Comparison of ENCODE assay signal across 16 cellular contexts in genomic region chr22:19117111-19117512, GRCh38. TPM values are rescaled to one million over a fixed set of nuclear protein-coding genes. Genes with fewer than 3 reads are reported as not detected.
DNase-seq lines count a peak whose midpoint lies in the region; ATAC-seq, FAIRE-seq and TF ChIP-seq lines count a peak whose summit lies in the region.
"Had no signal": no experiment of that assay in that cellular context is flagged by ENCODE, and none has a peak within 500 bp of the region (broad histone marks: within the 10 kb centered on the region; RNA-seq: fewer than 3 reads in every experiment).

No MANE protein-coding gene starts in this region.

- H3K4me3 ChIP-seq in H1 (ENCODE audit: extremely low read depth in 1 of 4, insufficient read depth in 2 of 4, low read depth in 3 of 4, low read length in 4 of 4) = no peak overlapping the region
- no peak overlapping the region for H3K4me3 ChIP-seq in spleen
- H3K4me3 ChIP-seq: prostate gland, upper lobe of left lung had no signal

- no peak overlapping the region for H3K9ac ChIP-seq in H1 (replicated peaks in 1 of 4; ENCODE audit: extremely low read depth in 1 of 4, low read depth in 3 of 4, low read length in 3 of 4)

- no peak for TF ChIP-seq RAD21 in H1 (IDR thresholded peaks at IDR 0.05 in 1 of 2, conservative IDR thresholded peaks at IDR 0.05 in 1 of 2; ENCODE audit: low read depth in 2 of 2, low read length in 2 of 2)

- H3K4me2 ChIP-seq in H1 (ENCODE audit: insufficient read depth in 1 of 2, low read depth in 2 of 2, low read length in 2 of 2) = no peak overlapping the region

- no peak overlapping the region for H3K4ac ChIP-seq in H1 (replicated peaks; ENCODE audit: insufficient read length, low read depth, low read length)

- H3K9me3 ChIP-seq in H1 (ENCODE audit: insufficient read depth in 2 of 2, low read depth in 1 of 2, low read length in 1 of 2) (no peaks in the 10 kb centered on the region), spleen (no peaks in the 10 kb centered on the region)
- H3K9me3 ChIP-seq: prostate gland, upper lobe of left lung had no signal

- H2BK12ac ChIP-seq in H1 (ENCODE audit: low read depth, low read length) = no peak overlapping the region

- DNase-seq in NCI-H510A (lab: John Stamatoyannopoulos, UW) (peak; percentile 73), NCI-H510A treated with DMSO at 0.1 percent for 48 hours (lab: John Stamatoyannopoulos, UW) (no peak), NCI-H2171 treated with DMSO at 0.1 percent for 48 hours (lab: John Stamatoyannopoulos, UW) (peak; percentile 58), H1 (ENCODE audit: low read depth in 1 of 2, low spot score in 2 of 2) (no peak), spleen (peak; percentile 54), AG08395 (ENCODE audit: low spot score) (no peak)
- DNase-seq: activated B cell treated with CpG ODN at 0.5 μM for 24 hours, dorsolateral prefrontal cortex, mesendoderm had no signal

- peaks cover 36% of the 10 kb centered on the region for H3K79me1 ChIP-seq in H1 (ENCODE audit: low read depth, low read length)

- peaks cover 0 to 5% (median 3%) of the 10 kb centered on the region in 4 experiments; a peak in 4 of 7 replicates for H3K4me1 ChIP-seq in H1 (replicated peaks in 1 of 4; ENCODE audit: control insufficient read depth in 3 of 4, insufficient read depth in 4 of 4, low read length in 3 of 4)
- peaks cover 38 to 96% (median 70%) of the 10 kb centered on the region in 6 donors for H3K4me1 ChIP-seq in spleen

- intact Hi-C loops in spleen (cut with DNase I; ENCODE audit: low total_unique reads) = no loop called here

- peaks cover 28 to 94% of the 10 kb centered on the region in 2 experiments for H3K79me2 ChIP-seq in H1 (ENCODE audit: control insufficient read depth in 1 of 2, insufficient read depth in 2 of 2, low read length in 2 of 2)

- ATAC-seq in HG03521 (IDR thresholded peaks at IDR 0.05; ENCODE audit: unreplicated experiment) = no peak
- no peak for ATAC-seq in HG03025 (IDR thresholded peaks at IDR 0.05; ENCODE audit: low FRiP score, unreplicated experiment)
- ATAC-seq: SK-N-SH treated with all-trans-retinoic acid at 6 μM for 48 hours had no signal

- H3K18ac ChIP-seq in H1 (ENCODE audit: extremely low read depth, low read length) = no peak overlapping the region

- TF ChIP-seq CTCF in H1 (IDR thresholded peaks at IDR 0.05; ENCODE audit: control extremely low read depth in 1 of 3, insufficient read depth in 1 of 3, low read depth in 1 of 3, low read length in 3 of 3) (no peak), spleen (IDR thresholded peaks at IDR 0.05 in 8 of 11, conservative IDR thresholded peaks at IDR 0.05 in 3 of 11) (no peak)

- H2BK120ac ChIP-seq in H1 (replicated peaks; ENCODE audit: low read depth, low read length) = no peak overlapping the region

- H3K27me3 ChIP-seq in H1 (replicated peaks in 1 of 4; ENCODE audit: control insufficient read depth in 3 of 4, extremely low read depth in 1 of 4, insufficient read depth in 3 of 4, low read length in 3 of 4) (no peaks in the 10 kb centered on the region), spleen (replicated peaks in 1 of 7) (no peaks in the 10 kb centered on the region)
- H3K27me3 ChIP-seq: dorsolateral prefrontal cortex, upper lobe of left lung had no signal

- no peak overlapping the region for H4K8ac ChIP-seq in H1 (ENCODE audit: extremely low read depth, insufficient read depth, low read length)

- peaks cover 25 to 59% of the 10 kb centered on the region in 2 experiments for H4K20me1 ChIP-seq in H1 (replicated peaks in 1 of 2; ENCODE audit: control insufficient read depth in 1 of 2, insufficient read depth in 2 of 2, low read length in 2 of 2)

- H3K36me3 ChIP-seq in H1 (ENCODE audit: control insufficient read depth in 2 of 4, insufficient read depth in 4 of 4, low read length in 3 of 4) = no peaks in the 10 kb centered on the region; a peak in 2 of 8 replicates
- peaks cover 0 to 25% (median 0%) of the 10 kb centered on the region in 6 donors for H3K36me3 ChIP-seq in spleen
- H3K36me3 ChIP-seq: prostate gland had no signal

- no peak overlapping the region for H3K23ac ChIP-seq in H1 (ENCODE audit: insufficient read length)

- no peak overlapping the region for H3K14ac ChIP-seq in H1 (ENCODE audit: insufficient read length)

- no peak overlapping the region for H2AK5ac ChIP-seq in H1 (ENCODE audit: low read depth, low read length)

- TF ChIP-seq EP300 in H1 (IDR thresholded peaks at IDR 0.05; ENCODE audit: borderline replicate concordance in 1 of 2, low read depth in 2 of 2, low read length in 2 of 2) = no peak

- WGBS in H1 (ENCODE audit: extremely low coverage in 1 of 2, insufficient coverage in 1 of 2, insufficient read length in 1 of 2, insufficient replicate concordance in 2 of 2, low coverage in 1 of 2, low lambda C conversion rate in 2 of 2, missing lambda C conversion rate in 1 of 2), 2 experiments = 90% methylated on average over 9 of the region's 9 CpGs; no CpG with 5 or more reads in 1 of the 2 experiments
- WGBS in spleen, 5 donors = 59 to 71% (median 63%) methylated on average over 9 of the region's 9 CpGs

- POLR2A ChIA-PET in H1 (lab: Charles Lee; ENCODE audit: partially characterized antibody) = interaction anchor here (1.0 to 1.4 kb wide), 2 partner anchors 27 to 80 kb away, joined by 3 read pairs; partner anchors contain the start of gene ESS2

- no peak overlapping the region for H2AFZ ChIP-seq in H1 (ENCODE audit: low read length)

- no peak for FAIRE-seq in H1 (lab: Jason Lieb, UNC)
- FAIRE-seq: astrocyte, H54 had no signal

- H3K27ac ChIP-seq in H1 (ENCODE audit: low read depth, low read length) (no peak overlapping the region), spleen (no peak overlapping the region)
- H3K27ac ChIP-seq: prostate gland had no signal

- no peak overlapping the region for H4K5ac ChIP-seq in H1 (ENCODE audit: insufficient read length, low read depth, low read length)

- CTCF ChIA-PET in H1 (lab: Charles Lee; ENCODE audit: partially characterized antibody) = interaction anchor here (0.8 to 2.5 kb wide), 7 partner anchors 9 to 84 kb away, joined by 3 to 11 read pairs (median 5); no protein-coding TSS in a partner anchor

- no peak overlapping the region for H4K91ac ChIP-seq in H1 (replicated peaks; ENCODE audit: insufficient read length, low read length)

- H3K56ac ChIP-seq in H1 (replicated peaks; ENCODE audit: insufficient read length, low read depth, low read length) = no peak overlapping the region

- H3K23me2 ChIP-seq in H1 (ENCODE audit: low read depth, low read length) = peaks cover 6% of the 10 kb centered on the region

- H2BK5ac ChIP-seq in H1 (ENCODE audit: low read depth, low read length) = 0 out of 2 replicates have a peak overlapping the region, but pooled peaks have one; percentile 30

- no peak overlapping the region for H2BK20ac ChIP-seq in H1 (ENCODE audit: low read length)

- no peak overlapping the region for H2BK15ac ChIP-seq in H1 (ENCODE audit: low read length)

- TF ChIP-seq POLR2A in H1 (IDR thresholded peaks at IDR 0.05; ENCODE audit: control extremely low read depth in 1 of 2, low read depth in 2 of 2, low read length in 2 of 2) (no peak), spleen (IDR thresholded peaks at IDR 0.05) (no peak)

RNA-seq across cellular contexts. Expression of gene DGCR2, which starts 5.1 kb away (rescaled TPM):
- total RNA-seq in H1 (2021; fragmentation: NEBNext Ultra II Directional; extraction: Animal tissue kit (Norgen Biotek cat#: 25700)) = 62.2 and 65.5 TPM in 2 replicates
- polyA plus RNA-seq in H1 (2011; rRNA removed) (42.3 and 74.8 TPM in 2 replicates), spleen (10 to 100 TPM in 2 of 3 donors, 1 to 10 TPM in 1; 9.5 to 26.0 (median 11.8) TPM)
- 42.6 TPM for polyA plus RNA-seq in H1 (2011; cell fraction: cytosol; rRNA removed)
- 58.0 TPM for polyA plus RNA-seq in H1 (2011; cell fraction: nucleus; rRNA removed)
- polyA plus RNA-seq in H1 (2012, experiment 1 of 2) = 49.8 to 57.4 TPM (median 51.5 TPM) in 4 replicates
- 59.6 TPM for polyA plus RNA-seq in H1 (2012, experiment 2 of 2)
- 53.6 TPM for polyA plus RNA-seq in H1 (2013, experiment 1 of 2)
- 60.2 TPM for polyA plus RNA-seq in H1 (2013, experiment 2 of 2)
- 47.2 and 62.3 TPM in 2 replicates for polyA minus RNA-seq in H1 (2011; rRNA and poly(A)+ RNA removed)
- polyA minus RNA-seq in H1 (2011; cell fraction: cytosol; rRNA and poly(A)+ RNA removed) = 46.5 TPM
- polyA minus RNA-seq in H1 (2011; cell fraction: nucleus; rRNA and poly(A)+ RNA removed) = 33.3 TPM
- total RNA-seq in spleen = 10 to 100 TPM; 40.4 to 60.7 (median 51.3) TPM

RNA-seq across cellular contexts. Expression of gene TSSK2, which starts 14.0 kb away (rescaled TPM):
- total RNA-seq in H1 (2021; fragmentation: NEBNext Ultra II Directional; extraction: Animal tissue kit (Norgen Biotek cat#: 25700)) = not detected in 2 replicates
- not detected in 2 replicates for polyA plus RNA-seq in H1 (2011; rRNA removed)
- polyA plus RNA-seq in H1 (2011; cell fraction: cytosol; rRNA removed) = not detected
- polyA plus RNA-seq in H1 (2011; cell fraction: nucleus; rRNA removed) = not detected
- polyA plus RNA-seq in H1 (2012, experiment 1 of 2) = not detected in 4 replicates
- not detected for polyA plus RNA-seq in H1 (2012, experiment 2 of 2)
- not detected for polyA plus RNA-seq in H1 (2013, experiment 1 of 2)
- polyA plus RNA-seq in H1 (2013, experiment 2 of 2) = 0.02 TPM
- polyA minus RNA-seq in H1 (2011; rRNA and poly(A)+ RNA removed) = 0.13 TPM in 1 of 2 replicates, not detected in the other
- polyA minus RNA-seq in H1 (2011; cell fraction: cytosol; rRNA and poly(A)+ RNA removed) = not detected
- polyA minus RNA-seq in H1 (2011; cell fraction: nucleus; rRNA and poly(A)+ RNA removed) = not detected
- not detected for total RNA-seq in spleen
- polyA plus RNA-seq in spleen = under 1 TPM in 2 of 3 donors, not detected in 1; 0.03 to 0.06 TPM
- total RNA-seq: astrocyte, upper lobe of left lung had no signal

RNA-seq across cellular contexts. Expression of gene ESS2, which starts 27.3 kb away (rescaled TPM):
- total RNA-seq in H1 (2021; fragmentation: NEBNext Ultra II Directional; extraction: Animal tissue kit (Norgen Biotek cat#: 25700)) = 16.0 and 18.6 TPM in 2 replicates
- polyA plus RNA-seq in H1 (2011; rRNA removed) (12.2 and 16.7 TPM in 2 replicates), spleen (10 to 100 TPM; 13.2 to 17.3 (median 16.9) TPM)
- polyA plus RNA-seq in H1 (2011; cell fraction: cytosol; rRNA removed) = 18.9 TPM
- polyA plus RNA-seq in H1 (2011; cell fraction: nucleus; rRNA removed) = 17.1 TPM
- 10.7 to 15.4 TPM (median 14.2 TPM) in 4 replicates for polyA plus RNA-seq in H1 (2012, experiment 1 of 2)
- polyA plus RNA-seq in H1 (2012, experiment 2 of 2) = 10.9 TPM
- polyA plus RNA-seq in H1 (2013, experiment 1 of 2) = 9.0 TPM
- polyA plus RNA-seq in H1 (2013, experiment 2 of 2) = 9.0 TPM
- 4.1 and 5.7 TPM in 2 replicates for polyA minus RNA-seq in H1 (2011; rRNA and poly(A)+ RNA removed)
- 5.6 TPM for polyA minus RNA-seq in H1 (2011; cell fraction: cytosol; rRNA and poly(A)+ RNA removed)
- 4.3 TPM for polyA minus RNA-seq in H1 (2011; cell fraction: nucleus; rRNA and poly(A)+ RNA removed)
- total RNA-seq in spleen = 10 to 100 TPM; 13.4 to 21.3 (median 16.4) TPM

RNA-seq across cellular contexts. Expression of gene GSC2, which starts 33.0 kb away (rescaled TPM):
- total RNA-seq in H1 (2021; fragmentation: NEBNext Ultra II Directional; extraction: Animal tissue kit (Norgen Biotek cat#: 25700)) = 0.42 and 0.48 TPM in 2 replicates
- polyA plus RNA-seq in H1 (2011; rRNA removed) (0.17 and 0.19 TPM in 2 replicates), spleen (not detected)
- polyA plus RNA-seq in H1 (2011; cell fraction: cytosol; rRNA removed) = 0.08 TPM
- polyA plus RNA-seq in H1 (2011; cell fraction: nucleus; rRNA removed) = not detected
- 0.31 TPM in 2 of 4 replicates, not detected in the others for polyA plus RNA-seq in H1 (2012, experiment 1 of 2)
- polyA plus RNA-seq in H1 (2012, experiment 2 of 2) = not detected
- polyA plus RNA-seq in H1 (2013, experiment 1 of 2) = 0.04 TPM
- polyA plus RNA-seq in H1 (2013, experiment 2 of 2) = 0.09 TPM
- polyA minus RNA-seq in H1 (2011; rRNA and poly(A)+ RNA removed) = not detected in 2 replicates
- not detected for polyA minus RNA-seq in H1 (2011; cell fraction: cytosol; rRNA and poly(A)+ RNA removed)
- not detected for polyA minus RNA-seq in H1 (2011; cell fraction: nucleus; rRNA and poly(A)+ RNA removed)
- total RNA-seq in spleen = not detected
- total RNA-seq: activated B cell treated with CpG ODN at 0.5 μM for 24 hours, astrocyte, upper lobe of left lung had no signal

Comparison
In these comparisons a context has a peak if more than half of its experiments do, and no peak if none do; other contexts are left out.
1. DNase-seq: peak in NCI-H510A (single experiment), NCI-H2171 treated with DMSO at 0.1 percent for 48 hours (single experiment) and spleen (single experiment); none in NCI-H510A treated with DMSO at 0.1 percent for 48 hours (single experiment), H1 (0 of 2) and AG08395 (single experiment).